9 cellular contexts compared by ENCODE assay signal in the genomic region with DNA sequence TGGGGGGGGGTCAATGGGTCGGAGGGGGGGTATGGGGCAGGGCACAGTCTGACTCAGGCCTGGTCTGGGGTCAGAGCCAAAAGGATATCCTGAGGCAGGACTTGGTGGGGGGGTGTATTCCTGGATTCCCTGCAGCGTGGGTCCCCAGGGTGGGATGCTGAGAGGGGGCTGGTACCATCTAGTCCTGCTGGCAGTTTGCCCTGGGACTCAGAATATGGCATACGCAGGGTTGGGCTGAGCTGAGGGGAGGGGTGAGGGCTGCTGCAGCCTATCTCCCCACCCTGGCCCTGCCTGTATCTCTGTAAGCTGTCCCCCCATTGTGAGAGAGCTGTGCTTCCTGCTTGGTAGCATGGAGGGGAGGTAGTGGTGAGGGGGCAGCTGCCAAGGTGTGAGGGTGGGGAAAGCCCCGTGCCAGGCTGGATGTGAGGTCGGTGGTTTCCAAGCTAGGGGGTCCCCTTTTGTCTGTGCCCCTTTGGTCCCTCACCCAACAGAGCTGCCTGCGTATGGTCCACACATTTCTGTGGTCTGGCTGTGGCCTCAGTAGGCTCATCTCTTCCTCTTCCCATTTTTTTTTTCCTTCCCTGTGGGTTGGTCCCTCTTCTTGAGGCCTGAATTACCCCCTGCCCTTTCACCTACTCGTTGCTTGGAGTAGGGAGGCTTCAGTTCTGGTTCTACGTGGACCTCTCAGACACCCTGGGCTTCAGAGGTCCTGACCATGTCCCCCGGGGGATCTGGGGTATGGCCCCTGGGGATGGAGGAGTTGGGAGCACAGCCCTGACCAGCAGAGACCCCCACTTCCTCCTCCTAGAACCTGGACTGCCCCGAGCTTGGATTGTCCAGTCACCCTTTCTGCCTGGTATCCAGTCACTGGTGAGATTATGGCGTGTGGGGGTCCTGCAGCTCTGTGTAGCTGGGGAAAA. TPM values are rescaled to one million over a fixed set of nuclear protein-coding genes. Genes with fewer than 3 reads are reported as not detected.
DNase-seq lines count a peak whose midpoint lies in the region; ATAC-seq, FAIRE-seq and TF ChIP-seq lines count a peak whose summit lies in the region.
"Had no signal": no experiment of that assay in that cellular context is flagged by ENCODE, and none has a peak within 500 bp of the region (broad histone marks: within the 10 kb centered on the region; RNA-seq: fewer than 3 reads in every experiment).

No MANE protein-coding gene starts in this region.

- H3K4me1 ChIP-seq in kidney (ENCODE audit: control insufficient read depth in 1 of 2, insufficient read depth in 1 of 2, low read depth in 1 of 2, low read length in 2 of 2), result peaks cover 76 to 83% of the 10 kb centered on the region in 2 donors

- FAIRE-seq in kidney (lab: Jason Lieb, UNC), result no peak

- H3K27ac ChIP-seq in kidney (ENCODE audit: low read depth in 2 of 2, low read length in 2 of 2), result peak overlapping the region; percentile 94 to 95
- H3K27ac ChIP-seq: cardiac muscle cell had no signal

- H3K9ac ChIP-seq in kidney (ENCODE audit: low read length in 2 of 2), result no peak overlapping the region

- ATAC-seq in HG03378 (IDR thresholded peaks at IDR 0.05; ENCODE audit: unreplicated experiment) (no peak), HG03097 (IDR thresholded peaks at IDR 0.05; ENCODE audit: low FRiP score, unreplicated experiment) (no peak), HG02840 (IDR thresholded peaks at IDR 0.05; ENCODE audit: low FRiP score, unreplicated experiment) (no peak)

- intact Hi-C loops in kidney (cut with DNase I), result no loop called here

- in situ Hi-C loops in ACHN (cut with HindIII; ENCODE audit: low pct_ligation_motif_present, low pct_unique_long_range_greater_than_20kb, low sequenced_read_pairs), result loop anchor here (25.0 kb wide), 1 partner anchor 213 kb away; no protein-coding TSS in a partner anchor

- H3K36me3 ChIP-seq in kidney (ENCODE audit: control insufficient read depth in 1 of 2, insufficient read depth in 2 of 2, low read length in 2 of 2), result no peaks in the 10 kb centered on the region
- H3K36me3 ChIP-seq: cardiac muscle cell had no signal

- H3K9me3 ChIP-seq in kidney (ENCODE audit: control insufficient read depth in 1 of 2, low read length in 2 of 2), result no peaks in the 10 kb centered on the region

- TF ChIP-seq CTCF in kidney (IDR thresholded peaks at IDR 0.05; ENCODE audit: borderline replicate concordance, extremely low read depth, insufficient read depth), result no peak

- DNase-seq in ACHN (peak; percentile 31), M059J (ENCODE audit: low read depth) (peak; percentile 75), activated gamma-delta T cell treated with Interleukin-2 at 50 U/mL for 16 hours (peak; percentile 77), kidney (peak; percentile 87)
- peak; percentile 38 to 88 (median 60) for DNase-seq in stimulated activated naive CD4-positive, alpha-beta T cell (lab: John Stamatoyannopoulos, UW)

- no peak overlapping the region for H3K4me3 ChIP-seq in kidney (ENCODE audit: low read length in 2 of 2)
- H3K4me3 ChIP-seq: cardiac muscle cell had no signal

RNA-seq across cellular contexts. Expression of gene RARA, which starts 15.0 kb away (rescaled TPM):
- 9.4 and 17.8 TPM in 2 replicates for total RNA-seq in M059J (2014; rRNA removed; shearing (Covaris generic))
- total RNA-seq in kidney, result 45.7 TPM
- polyA plus RNA-seq in kidney (ENCODE audit: insufficient read depth, low read depth, low replicate concordance), result 22.5 TPM

RNA-seq across cellular contexts. Expression of gene CDC6, which starts 36.3 kb away (rescaled TPM):
- 37.5 and 48.9 TPM in 2 replicates for total RNA-seq in M059J (2014; rRNA removed; shearing (Covaris generic))
- 1.7 TPM for total RNA-seq in kidney
- polyA plus RNA-seq in kidney (ENCODE audit: insufficient read depth, low read depth, low replicate concordance), result 0.49 TPM

RNA-seq across cellular contexts. Expression of gene GJD3, which starts 40.5 kb away (rescaled TPM):
- total RNA-seq in M059J (2014; rRNA removed; shearing (Covaris generic)), result not detected in 2 replicates
- 2.6 TPM for total RNA-seq in kidney
- not detected for polyA plus RNA-seq in kidney (ENCODE audit: insufficient read depth, low read depth, low replicate concordance)

Comparison
In these comparisons a context has a peak if more than half of its experiments do, and no peak if none do; other contexts are left out.
1. DNase-seq: peak in every context shown above with its lines; median percentile 87 in kidney; 77 in activated gamma-delta T cell treated with Interleukin-2 at 50 U/mL for 16 hours; 75 in M059J; 60 in stimulated activated naive CD4-positive, alpha-beta T cell; 31 in ACHN.
2. RNA of gene CDC6, which starts 36.3 kb away (total RNA-seq): 37.5 to 48.9 TPM in M059J; 1.7 TPM in kidney (single experiment); every median in the first group is over 10 times any median in the second.